Comparison of ENCODE assay signal across 24 cellular contexts in genomic region chr12:16166563-16167470, GRCh38.
"Had no signal": no experiment of that assay in that cellular context is flagged by ENCODE, and none has a peak within 500 bp of the region (broad histone marks: within the 10 kb centered on the region; RNA-seq: fewer than 3 reads in every experiment).

No MANE protein-coding gene starts in this region.

- H3K27ac Mint-ChIP-seq: activated CD4-positive, alpha-beta T cell treated with anti-CD3 and anti-CD28 coated beads, Interleukin-2, amount 10 ng/mL, durations not matched to agents 24 days and 14 days; activated CD8-positive, alpha-beta memory T cell treated with anti-CD3 and anti-CD28 coated beads, Interleukin-2, amount 10 ng/mL, durations not matched to agents 7 days and 5 days; activated CD8-positive, alpha-beta T cell treated with anti-CD3 and anti-CD28 coated beads for 36 hours; activated naive CD8-positive, alpha-beta T cell; activated T-cell treated with anti-CD3 and anti-CD28 coated beads, Interleukin-2, amount 50 U/mL, for 72 hours; dendritic cell treated with granulocyte-macrophage colony-stimulating factor and Interleukin-4, amounts not matched to agents 40 ng/mL and 50 ng/mL, for 4 days; mesothelial cell of epicardium; naive thymus-derived CD4-positive, alpha-beta T cell had no signal

- H3K27ac ChIP-seq: adrenal gland, ascending aorta, brain microvascular endothelial cell, esophagus muscularis mucosa, foreskin keratinocyte, heart right ventricle, left lung, pancreas, psoas muscle, spleen, tibial nerve had no signal

- H3K27me3 ChIP-seq: adrenal gland, ascending aorta, brain microvascular endothelial cell, esophagus muscularis mucosa, foreskin keratinocyte, left lung, pancreas, spleen, tibial nerve had no signal

- H3K27me3 Mint-ChIP-seq: activated CD4-positive, alpha-beta T cell treated with anti-CD3 and anti-CD28 coated beads, Interleukin-2, amount 10 ng/mL, durations not matched to agents 24 days and 14 days; activated CD8-positive, alpha-beta memory T cell treated with anti-CD3 and anti-CD28 coated beads, Interleukin-2, amount 10 ng/mL, durations not matched to agents 7 days and 5 days; activated CD8-positive, alpha-beta T cell treated with anti-CD3 and anti-CD28 coated beads for 36 hours; activated naive CD8-positive, alpha-beta T cell; dendritic cell treated with granulocyte-macrophage colony-stimulating factor and Interleukin-4, amounts not matched to agents 40 ng/mL and 50 ng/mL, for 4 days had no signal

- H3K9me3 ChIP-seq: adrenal gland, ascending aorta, esophagus muscularis mucosa, heart right ventricle, left lung, pancreas, psoas muscle, spleen, tibial nerve had no signal

- H3K4me3 Mint-ChIP-seq: activated CD4-positive, alpha-beta T cell treated with anti-CD3 and anti-CD28 coated beads, Interleukin-2, amount 10 ng/mL, durations not matched to agents 24 days and 14 days; activated CD8-positive, alpha-beta memory T cell treated with anti-CD3 and anti-CD28 coated beads, Interleukin-2, amount 10 ng/mL, durations not matched to agents 7 days and 5 days; activated CD8-positive, alpha-beta T cell treated with anti-CD3 and anti-CD28 coated beads for 36 hours; activated naive CD8-positive, alpha-beta T cell; activated T-cell treated with anti-CD3 and anti-CD28 coated beads, Interleukin-2, amount 50 U/mL, for 72 hours; dendritic cell treated with granulocyte-macrophage colony-stimulating factor and Interleukin-4, amounts not matched to agents 40 ng/mL and 50 ng/mL, for 4 days; mesothelial cell of epicardium; naive thymus-derived CD4-positive, alpha-beta T cell; neural crest cell had no signal

- H3K4me1 ChIP-seq: adrenal gland, ascending aorta, esophagus muscularis mucosa, foreskin keratinocyte, heart right ventricle, left lung, pancreas, psoas muscle, spleen, tibial nerve had no signal

- ATAC-seq: activated CD8-positive, alpha-beta memory T cell treated with anti-CD3 and anti-CD28 coated beads, Interleukin-2, amount 10 ng/mL, durations not matched to agents 7 days and 5 days; activated CD8-positive, alpha-beta T cell treated with anti-CD3 and anti-CD28 coated beads for 36 hours; activated T-cell treated with anti-CD3 and anti-CD28 coated beads, Interleukin-2, amount 50 U/mL, for 72 hours; foreskin keratinocyte; left lung; naive thymus-derived CD4-positive, alpha-beta T cell; psoas muscle had no signal

- DNase-seq: activated CD4-positive, alpha-beta T cell treated with anti-CD3 and anti-CD28 coated beads, Interleukin-2, amount 10 ng/mL, durations not matched to agents 24 days and 14 days; activated CD8-positive, alpha-beta memory T cell treated with anti-CD3 and anti-CD28 coated beads, Interleukin-2, amount 10 ng/mL, durations not matched to agents 7 days and 5 days; activated CD8-positive, alpha-beta T cell treated with anti-CD3 and anti-CD28 coated beads for 36 hours; activated naive CD4-positive, alpha-beta T cell; activated T-cell treated with anti-CD3 and anti-CD28 coated beads, Interleukin-2, amount 50 U/mL, for 72 hours; adrenal gland; brain microvascular endothelial cell; central memory CD4-positive, alpha-beta T cell; effector CD4-positive, alpha-beta T cell; foreskin keratinocyte; heart right ventricle; left lung; naive thymus-derived CD4-positive, alpha-beta T cell; pancreas; psoas muscle; spleen; stimulated activated naive CD4-positive, alpha-beta T cell had no signal

- H3K4me1 Mint-ChIP-seq: activated CD4-positive, alpha-beta T cell treated with anti-CD3 and anti-CD28 coated beads, Interleukin-2, amount 10 ng/mL, durations not matched to agents 24 days and 14 days; activated CD8-positive, alpha-beta memory T cell treated with anti-CD3 and anti-CD28 coated beads, Interleukin-2, amount 10 ng/mL, durations not matched to agents 7 days and 5 days; mesothelial cell of epicardium; naive thymus-derived CD4-positive, alpha-beta T cell; neural crest cell had no signal

- H3K36me3 Mint-ChIP-seq: activated CD8-positive, alpha-beta memory T cell treated with anti-CD3 and anti-CD28 coated beads, Interleukin-2, amount 10 ng/mL, durations not matched to agents 7 days and 5 days; activated naive CD8-positive, alpha-beta T cell; mesothelial cell of epicardium; naive thymus-derived CD4-positive, alpha-beta T cell had no signal

- H3K9me3 Mint-ChIP-seq: activated CD4-positive, alpha-beta T cell treated with anti-CD3 and anti-CD28 coated beads, Interleukin-2, amount 10 ng/mL, durations not matched to agents 24 days and 14 days; activated CD8-positive, alpha-beta T cell treated with anti-CD3 and anti-CD28 coated beads for 36 hours; dendritic cell treated with granulocyte-macrophage colony-stimulating factor and Interleukin-4, amounts not matched to agents 40 ng/mL and 50 ng/mL, for 4 days had no signal

- H3K36me3 ChIP-seq: adrenal gland, ascending aorta, brain microvascular endothelial cell, esophagus muscularis mucosa, heart right ventricle, left lung, pancreas, spleen, tibial nerve had no signal

- H3K4me3 ChIP-seq: adrenal gland, ascending aorta, esophagus muscularis mucosa, heart right ventricle, left lung, pancreas, psoas muscle, spleen, tibial nerve had no signal
